In the genomic region with DNA sequence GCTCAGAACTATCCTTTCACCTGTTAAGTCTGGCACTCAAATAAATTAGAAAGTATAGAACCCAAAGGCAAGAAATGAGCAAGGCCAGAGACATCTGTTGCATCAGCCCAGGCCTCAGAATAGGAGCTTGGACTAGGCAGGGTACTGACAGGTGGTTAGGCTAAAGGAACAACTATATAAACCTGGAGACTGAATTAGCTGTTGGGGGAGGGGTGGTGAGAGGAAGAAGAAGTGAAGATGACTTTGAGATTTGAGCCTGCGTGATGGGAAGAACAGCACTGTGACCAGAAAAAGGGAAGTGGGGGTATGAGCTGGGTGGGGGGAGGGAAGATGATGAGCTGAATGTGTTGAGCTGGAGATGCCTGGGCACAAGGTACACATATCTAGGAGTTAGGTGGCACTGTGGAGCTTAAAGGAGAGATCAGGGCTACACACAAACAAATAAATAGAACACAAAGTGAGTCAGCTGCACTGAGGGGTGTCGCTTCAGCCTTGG, we compare ENCODE assay signal across 1 cellular context.
TF ChIP-seq lines count a peak whose summit lies in the region.

No MANE protein-coding gene starts in this region.

TF ChIP-seq in H1, 55 proteins besides CTCF, POLR2A, EP300 and RAD21 (continued from another document):
- no peak for TF ChIP-seq EGR1 (IDR thresholded peaks at IDR 0.05; ENCODE audit: borderline replicate concordance, low read depth, low read length)
- no peak for TF ChIP-seq SAP30 (IDR thresholded peaks at IDR 0.05; ENCODE audit: insufficient read depth, insufficient replicate concordance, low read length)
- TF ChIP-seq, protein P1, sequence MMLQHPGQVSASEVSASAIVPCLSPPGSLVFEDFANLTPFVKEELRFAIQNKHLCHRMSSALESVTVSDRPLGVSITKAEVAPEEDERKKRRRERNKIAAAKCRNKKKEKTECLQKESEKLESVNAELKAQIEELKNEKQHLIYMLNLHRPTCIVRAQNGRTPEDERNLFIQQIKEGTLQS (IDR thresholded peaks at IDR 0.05; ENCODE audit: insufficient read depth, low read depth, low read length), result no peak
